ENCODE assay signal across 9 cellular contexts in genomic region chr21:46661627-46662366, GRCh38. TPM values are rescaled to one million over a fixed set of nuclear protein-coding genes. Genes with fewer than 3 reads are reported as not detected.
A peak's percentile ranks its signal among the peaks of the same experiment; 100 is the strongest.
DNase-seq lines count a peak whose midpoint lies in the region; ATAC-seq and TF ChIP-seq lines count a peak whose summit lies in the region.
"Had no signal": no experiment of that assay in that cellular context is flagged by ENCODE, and none has a peak within 500 bp of the region (broad histone marks: within the 10 kb centered on the region; RNA-seq: fewer than 3 reads in every experiment).

No MANE protein-coding gene starts in this region.

- H3K27ac ChIP-seq in BLaER1 treated with 17β-estradiol and CSF1 and Interleukin-3, amounts not matched to agents 10 nM and 100 nM: no peak overlapping the region
- H3K27ac ChIP-seq in SJSA1 (no peak overlapping the region), heart right ventricle (peak overlapping the region in 4 of 10 donors; percentile 30 to 46 (median 34)), sigmoid colon (peak overlapping the region; percentile 66 to 81 (median 71))

- no peak for TF ChIP-seq EP300 in sigmoid colon (IDR thresholded peaks at IDR 0.05)

- no peaks in the 10 kb centered on the region; a peak in 1 of 22 replicates for H3K9me3 ChIP-seq in BLaER1 treated with 17β-estradiol and CSF1 and Interleukin-3, amounts not matched to agents 10 nM and 100 nM (replicated peaks in 1 of 11)
- H3K9me3 ChIP-seq in SJSA1 (replicated peaks) (no peaks in the 10 kb centered on the region), heart right ventricle (peaks cover 0 to 3% (median 0%) of the 10 kb centered on the region in 11 donors), sigmoid colon (no peaks in the 10 kb centered on the region)

- H3K36me3 ChIP-seq in BLaER1 treated with 17β-estradiol and CSF1 and Interleukin-3, amounts not matched to agents 10 nM and 100 nM: peaks cover 7 to 75% (median 37%) of the 10 kb centered on the region in 11 experiments; a peak in 21 of 22 replicates
- H3K36me3 ChIP-seq in SJSA1 (peaks cover 57% of the 10 kb centered on the region), heart right ventricle (peaks cover 0 to 81% (median 6%) of the 10 kb centered on the region in 9 donors), sigmoid colon (peaks cover 0 to 45% (median 10%) of the 10 kb centered on the region in 4 donors)

- DNase-seq in SJSA1 (ENCODE audit: low read depth in 1 of 2, low spot score in 2 of 2): no peak
- DNase-seq in heart right ventricle: no peak
- no peak for DNase-seq in sigmoid colon
- DNase-seq in activated CD4-positive, CD25-positive, alpha-beta regulatory T cell treated with anti-CD3 and anti-CD28 coated beads, Interleukin-2, amount 50 U/mL, for 72 hours: no peak
- DNase-seq in RKO (ENCODE audit: low spot score): no peak
- DNase-seq: NCI-H1930 had no signal

- H3K4me3 ChIP-seq in BLaER1 treated with 17β-estradiol and CSF1 and Interleukin-3, amounts not matched to agents 10 nM and 100 nM: peak overlapping the region in 3 of 10 experiments; percentile 14 to 42 (median 34); a peak in 3 of 20 replicates
- peak overlapping the region; percentile 33 for H3K4me3 ChIP-seq in SJSA1
- H3K4me3 ChIP-seq in heart right ventricle: peak overlapping the region in 7 of 10 donors; percentile 25 to 42 (median 39)
- H3K4me3 ChIP-seq in sigmoid colon: peak overlapping the region; percentile 34 to 47 (median 44)

- peaks cover 0 to 6% (median 5%) of the 10 kb centered on the region in 11 experiments; a peak in 18 of 22 replicates for H3K27me3 ChIP-seq in BLaER1 treated with 17β-estradiol and CSF1 and Interleukin-3, amounts not matched to agents 10 nM and 100 nM
- H3K27me3 ChIP-seq in SJSA1 (replicated peaks) (no peaks in the 10 kb centered on the region), heart right ventricle (peaks cover 0 to 6% (median 2%) of the 10 kb centered on the region in 7 donors), sigmoid colon (peaks cover 0 to 5% (median 5%) of the 10 kb centered on the region in 3 donors)

- TF ChIP-seq CTCF in heart right ventricle (IDR thresholded peaks at IDR 0.05) (no peak), sigmoid colon (IDR thresholded peaks at IDR 0.05) (no peak)

- peak in 5 of 8 donors; percentile 6 to 49 (median 17) for ATAC-seq in heart right ventricle
- no peak for ATAC-seq in HG03159 (IDR thresholded peaks at IDR 0.05; ENCODE audit: unreplicated experiment)
- no peak for ATAC-seq in GM19397 (IDR thresholded peaks at IDR 0.05; ENCODE audit: unreplicated experiment)

- intact Hi-C loops in heart right ventricle (cut with DNase I): no loop called here
- intact Hi-C loops in sigmoid colon (cut with DNase I): no loop called here

- no peak for TF ChIP-seq POLR2A in sigmoid colon (IDR thresholded peaks at IDR 0.05)

- H3K4me2 ChIP-seq in BLaER1 treated with 17β-estradiol and CSF1 and Interleukin-3, amounts not matched to agents 10 nM and 100 nM: peak overlapping the region; percentile 34 to 72 (median 62); a peak in 20 of 22 replicates

- 69 to 70% methylated on average over 54 to 62 of the region's 62 CpGs for WGBS in heart right ventricle, 2 donors
- 83 to 89% methylated on average over 62 of the region's 62 CpGs for WGBS in sigmoid colon, 2 donors

- peak overlapping the region in 3 of 11 experiments; percentile 5 to 54 (median 38); a peak in 4 of 22 replicates for H3K9ac ChIP-seq in BLaER1 treated with 17β-estradiol and CSF1 and Interleukin-3, amounts not matched to agents 10 nM and 100 nM

- H3K4me1 ChIP-seq in BLaER1 treated with 17β-estradiol and CSF1 and Interleukin-3, amounts not matched to agents 10 nM and 100 nM: peaks cover 0 to 7% (median 3%) of the 10 kb centered on the region in 10 experiments; a peak in 13 of 20 replicates
- H3K4me1 ChIP-seq in SJSA1 (replicated peaks) (peaks cover 22% of the 10 kb centered on the region), heart right ventricle (peaks cover 0 to 12% (median under 1%) of the 10 kb centered on the region in 9 donors), sigmoid colon (peaks cover 0 to 8% (median under 1%) of the 10 kb centered on the region in 4 donors)

- peaks cover 0 to 76% (median 4%) of the 10 kb centered on the region in 11 experiments; a peak in 8 of 22 replicates for H4K20me1 ChIP-seq in BLaER1 treated with 17β-estradiol and CSF1 and Interleukin-3, amounts not matched to agents 10 nM and 100 nM

RNA-seq across cellular contexts. Expression of gene PRMT2, which starts 26.3 kb away (rescaled TPM):
- total RNA-seq in SJSA1 (2014; rRNA removed; shearing (Covaris generic)): 114 and 126 TPM in 2 replicates
- total RNA-seq in heart right ventricle: 10 to 100 TPM; 40.3 to 70.1 (median 56.9) TPM
- 10 to 100 TPM; 31.2 to 51.6 TPM for polyA plus RNA-seq in heart right ventricle
- total RNA-seq in sigmoid colon: 100 to 1,000 TPM in 3 of 4 donors, 10 to 100 TPM in 1; 85.7 to 128 (median 109) TPM
- 10 to 100 TPM; 68.0 to 96.1 (median 90.4) TPM for polyA plus RNA-seq in sigmoid colon

RNA-seq across cellular contexts. Expression of gene S100B, which starts 56.9 kb away (rescaled TPM):
- total RNA-seq in SJSA1 (2014; rRNA removed; shearing (Covaris generic)): not detected in 2 replicates
- total RNA-seq in heart right ventricle (1 to 10 TPM in 8 of 10 donors, under 1 TPM in 1, not detected in 1; 0.53 to 5.2 (median 2.9) TPM), sigmoid colon (100 to 1,000 TPM in 1 of 4 donors, 10 to 100 TPM in 3; 28.5 to 126 (median 41.0) TPM)
- polyA plus RNA-seq in heart right ventricle (10 to 100 TPM in 1 of 2 donors, 1 to 10 TPM in 1; 4.9 to 11.7 TPM), sigmoid colon (10 to 100 TPM; 14.3 to 23.7 (median 20.4) TPM)

Comparison
In these comparisons a context has a peak if more than half of its experiments do, and no peak if none do; other contexts are left out.
1. H3K27ac ChIP-seq: peak in sigmoid colon (4 of 4); none in BLaER1 treated with 17β-estradiol and CSF1 and Interleukin-3, amounts not matched to agents 10 nM and 100 nM (0 of 11) and SJSA1 (single experiment).
2. ATAC-seq: peak in heart right ventricle (5 of 8); none in HG03159 (single experiment) and GM19397 (single experiment).
3. RNA of gene S100B, which starts 56.9 kb away (total RNA-seq): 28.5 to 126 TPM in sigmoid colon; 0.53 to 5.2 TPM in heart right ventricle and not detected in SJSA1; every median in the first group is over 4 times any median in the second.